ENCODE assay signal across 1 cellular context in genomic region chr2:82790277-82791021, GRCh38.
TF ChIP-seq lines count a peak whose summit lies in the region.

No MANE protein-coding gene starts in this region.

TF ChIP-seq in IMR-90, 13 proteins besides CTCF, POLR2A, EP300 and RAD21 (continued from another document):
- TF ChIP-seq ELK1 (IDR thresholded peaks at IDR 0.05; ENCODE audit: borderline replicate concordance, low read depth, low read length) (no peak), CHD1 (IDR thresholded peaks at IDR 0.05; ENCODE audit: low read depth, low read length) (no peak), FOS (IDR thresholded peaks at IDR 0.05; ENCODE audit: low read depth, low read length) (no peak), RFX5 (IDR thresholded peaks at IDR 0.05; ENCODE audit: low read depth, low read length) (no peak), SMC3 (IDR thresholded peaks at IDR 0.05; ENCODE audit: low read depth, low read length) (no peak)
- TF ChIP-seq, protein P1, sequence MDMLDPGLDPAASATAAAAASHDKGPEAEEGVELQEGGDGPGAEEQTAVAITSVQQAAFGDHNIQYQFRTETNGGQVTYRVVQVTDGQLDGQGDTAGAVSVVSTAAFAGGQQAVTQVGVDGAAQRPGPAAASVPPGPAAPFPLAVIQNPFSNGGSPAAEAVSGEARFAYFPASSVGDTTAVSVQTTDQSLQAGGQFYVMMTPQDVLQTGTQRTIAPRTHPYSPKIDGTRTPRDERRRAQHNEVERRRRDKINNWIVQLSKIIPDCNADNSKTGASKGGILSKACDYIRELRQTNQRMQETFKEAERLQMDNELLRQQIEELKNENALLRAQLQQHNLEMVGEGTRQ (IDR thresholded peaks at IDR 0.05; ENCODE audit: low read depth, low read length) = no peak
